ENCODE assay signal across 26 cellular contexts in genomic region chr14:74912111-74912510, GRCh38. TPM values are rescaled to one million over a fixed set of nuclear protein-coding genes. Genes with fewer than 3 reads are reported as not detected.
"Had no signal": no experiment of that assay in that cellular context is flagged by ENCODE, and none has a peak within 500 bp of the region (broad histone marks: within the 10 kb centered on the region; RNA-seq: fewer than 3 reads in every experiment).

No MANE protein-coding gene starts in this region.

- DNase-seq: activated CD4-positive, alpha-beta memory T cell treated with anti-CD3 and anti-CD28 coated beads for 36 hours; activated CD4-positive, alpha-beta T cell treated with anti-CD3 and anti-CD28 coated beads for 48 hours; activated CD4-positive, CD25-positive, alpha-beta regulatory T cell treated with anti-CD3 and anti-CD28 coated beads, Interleukin-2, amount 50 U/mL, for 72 hours; activated CD8-positive, alpha-beta memory T cell treated with anti-CD3 and anti-CD28 coated beads for 24 hours; activated effector memory CD4-positive, alpha-beta T cell treated with anti-CD3 and anti-CD28 coated beads, Interleukin-2, amount 50 U/mL, for 16 hours; activated naive CD4-positive, alpha-beta T cell treated with Interleukin-2 at 50 U/mL for 16 hours; activated T-cell treated with anti-CD3 and anti-CD28 coated beads, Interleukin-2, amount 50 U/mL, for 4 hours; aorta; caudate nucleus; colonic mucosa; MG63; MV-4-11; NCI-H1092 treated with DMSO at 0.1 percent for 48 hours; NCI-H1417 treated with DMSO at 0.1 percent for 48 hours; NCI-H2029; NCI-H345; NCI-H510A; NCI-H526 treated with DMSO at 0.1 percent for 48 hours; NCI-H82; RPMI8226; T-helper 1 cell had no signal

- ATAC-seq: activated T-cell treated with anti-CD3 and anti-CD28 coated beads, Interleukin-2, amount 50 U/mL, for 4 hours; Panc1; Right ventricle myocardium inferior had no signal

- H3K27ac Mint-ChIP-seq: activated CD4-positive, alpha-beta memory T cell treated with anti-CD3 and anti-CD28 coated beads for 36 hours had no signal

- H3K9me3 Mint-ChIP-seq: activated CD4-positive, alpha-beta memory T cell treated with anti-CD3 and anti-CD28 coated beads for 36 hours; activated T-cell treated with anti-CD3 and anti-CD28 coated beads, Interleukin-2, amount 50 U/mL, for 4 hours had no signal

- H3K27ac ChIP-seq: breast epithelium, colonic mucosa, SK-N-MC had no signal

- H3K9me3 ChIP-seq: breast epithelium, colonic mucosa, MG63 had no signal

- H3K27me3 Mint-ChIP-seq: activated CD4-positive, alpha-beta memory T cell treated with anti-CD3 and anti-CD28 coated beads for 36 hours had no signal

- H3K36me3 ChIP-seq: breast epithelium, colonic mucosa, MG63 had no signal

- H3K27me3 ChIP-seq: breast epithelium, colonic mucosa, MG63 had no signal

- H3K36me3 Mint-ChIP-seq: activated CD4-positive, alpha-beta memory T cell treated with anti-CD3 and anti-CD28 coated beads for 36 hours had no signal

- H3K4me3 ChIP-seq: breast epithelium, colonic mucosa, MG63, SK-N-MC had no signal

- H3K4me3 Mint-ChIP-seq: activated CD4-positive, alpha-beta memory T cell treated with anti-CD3 and anti-CD28 coated beads for 36 hours; activated T-cell treated with anti-CD3 and anti-CD28 coated beads, Interleukin-2, amount 50 U/mL, for 4 hours had no signal

RNA-seq across cellular contexts. Expression of gene PROX2, which starts 36.2 kb away (rescaled TPM):
- total RNA-seq: aorta, breast epithelium, cerebellum, colonic mucosa, Right ventricle myocardium inferior had no signal
